In the genomic region with DNA sequence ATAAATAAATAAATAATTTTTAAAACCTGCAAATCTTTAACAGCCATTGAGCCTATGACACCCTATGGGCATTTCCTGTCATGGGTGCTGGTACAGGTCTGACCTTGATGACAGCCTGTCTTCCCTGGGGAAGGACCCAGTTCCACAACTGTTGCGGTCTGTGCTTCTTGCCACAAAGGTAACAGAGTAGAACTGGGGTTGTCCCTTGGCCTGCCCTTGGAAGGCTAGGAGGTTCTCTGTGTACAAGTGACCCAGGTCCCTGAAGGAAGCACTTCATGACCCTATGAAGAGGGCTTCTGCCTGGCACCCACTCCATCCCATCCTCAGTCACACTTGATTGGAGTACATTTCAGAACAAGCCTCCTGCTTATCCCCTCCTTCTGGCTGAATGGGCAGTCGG, we compare ENCODE assay signal across 27 cellular contexts.
DNase-seq lines count a peak whose midpoint lies in the region; ATAC-seq and TF ChIP-seq lines count a peak whose summit lies in the region.
"Had no signal": no experiment of that assay in that cellular context is flagged by ENCODE, and none has a peak within 500 bp of the region (broad histone marks: within the 10 kb centered on the region; RNA-seq: fewer than 3 reads in every experiment).

No MANE protein-coding gene starts in this region.

- no peaks in the 10 kb centered on the region for H3K9me2 ChIP-seq in Karpas-422 (replicated peaks; ENCODE audit: insufficient read depth, low read length)

- no peak for TF ChIP-seq CTCF in GM12865 (IDR thresholded peaks at IDR 0.05; ENCODE audit: insufficient read depth, low read depth, low read length, missing control alignments)
- no peak for TF ChIP-seq CTCF in left lung (IDR thresholded peaks at IDR 0.05)
- no peak for TF ChIP-seq CTCF in GM20000 (IDR thresholded peaks at IDR 0.05; ENCODE audit: extremely low read depth, missing control alignments)

- no peak overlapping the region for H3K9ac ChIP-seq in Karpas-422 (ENCODE audit: low read length)
- H3K9ac ChIP-seq: BLaER1 had no signal

- peaks cover 15% of the 10 kb centered on the region for H3K79me2 ChIP-seq in Karpas-422 (ENCODE audit: low read length)

- no peak overlapping the region for H2AFZ ChIP-seq in Karpas-422 (ENCODE audit: low read length)

- H3K27ac ChIP-seq in left lung (no peak overlapping the region), Karpas-422 (ENCODE audit: low read length) (no peak overlapping the region)
- H3K27ac ChIP-seq: BLaER1, epithelial cell of prostate, vagina, VCaP had no signal

- H3K4me1 ChIP-seq in left lung (peaks cover 5 to 7% of the 10 kb centered on the region in 2 donors), Karpas-422 (ENCODE audit: low read length) (no peaks in the 10 kb centered on the region)
- H3K4me1 ChIP-seq: BLaER1, Caco-2 had no signal

- H3K36me3 ChIP-seq in left lung (peaks cover 0 to 79% of the 10 kb centered on the region in 2 donors), Karpas-422 (ENCODE audit: insufficient read depth, low read length) (peaks cover 7% of the 10 kb centered on the region; the same call in 1 of the 2 replicates)

- H3K27me3 ChIP-seq in left lung (no peaks in the 10 kb centered on the region), Karpas-422 (ENCODE audit: low read length) (no peaks in the 10 kb centered on the region)
- H3K27me3 ChIP-seq: BLaER1, heart right ventricle, vagina had no signal

- no peaks in the 10 kb centered on the region for H4K20me1 ChIP-seq in Karpas-422 (ENCODE audit: insufficient read depth, low read depth, low read length)
- H4K20me1 ChIP-seq: BLaER1 had no signal

- ATAC-seq in GM19438 (IDR thresholded peaks at IDR 0.05; ENCODE audit: low read depth, unreplicated experiment) (peak; percentile 74), HG03039 (IDR thresholded peaks at IDR 0.05; ENCODE audit: unreplicated experiment) (peak; percentile 48), left lung (peak; percentile 32)
- ATAC-seq: activated naive CD8-positive, alpha-beta T cell treated with anti-CD3 and anti-CD28 coated beads, Interleukin-2, amount 50 U/mL, for 24 hours; heart right ventricle; left cardiac atrium; naive thymus-derived CD4-positive, alpha-beta T cell had no signal

- intact Hi-C loops in left lung (cut with DNase I), result no loop called here

- H3K4me2 ChIP-seq in Karpas-422 (ENCODE audit: low read depth, low read length, poor library complexity, severe bottlenecking), result no peak overlapping the region
- H3K4me2 ChIP-seq: BLaER1 had no signal

- H3K4me3 ChIP-seq in GM12865 (ENCODE audit: low read depth, low read length) (no peak overlapping the region), left lung (no peak overlapping the region), Karpas-422 (ENCODE audit: low read length) (no peak overlapping the region)
- H3K4me3 ChIP-seq: BLaER1, heart right ventricle, vagina had no signal

- H3K9me3 ChIP-seq in left lung, result no peaks in the 10 kb centered on the region
- no peaks in the 10 kb centered on the region for H3K9me3 ChIP-seq in Karpas-422 (ENCODE audit: low read length)
- H3K9me3 ChIP-seq: BLaER1, Caco-2, heart right ventricle, vagina had no signal

- DNase-seq in GM12865 (ENCODE audit: low read depth), result peak; percentile 46
- DNase-seq in left lung, result no peak
- no peak for DNase-seq in islet precursor cell
- DNase-seq in Karpas-422, result no peak
- DNase-seq in GM03348 (ENCODE audit: low spot score), result no peak
- no peak for DNase-seq in GM20000 (ENCODE audit: low spot score)
- DNase-seq: activated CD8-positive, alpha-beta memory T cell treated with anti-CD3 and anti-CD28 coated beads, Interleukin-2, amount 50 U/mL, for 48 hours; activated effector memory CD4-positive, alpha-beta T cell treated with Interleukin-2 at 50 U/mL for 16 hours; activated naive CD8-positive, alpha-beta T cell treated with anti-CD3 and anti-CD28 coated beads, Interleukin-2, amount 50 U/mL, for 24 hours; Caco-2; DND-41; H7; heart right ventricle; left cardiac atrium; mesendoderm; naive thymus-derived CD4-positive, alpha-beta T cell; NCI-H1436; NCI-H2107; NCI-H446 treated with DMSO at 0.1 percent for 48 hours; nucleus accumbens; Right ventricle myocardium superior had no signal
